20 cellular contexts compared by ENCODE assay signal in genomic region chr17:75384751-75385150, GRCh38. TPM values are rescaled to one million over a fixed set of nuclear protein-coding genes. Genes with fewer than 3 reads are reported as not detected.
DNase-seq lines count a peak whose midpoint lies in the region; ATAC-seq, FAIRE-seq and TF ChIP-seq lines count a peak whose summit lies in the region.
"Had no signal": no experiment of that assay in that cellular context is flagged by ENCODE, and none has a peak within 500 bp of the region (broad histone marks: within the 10 kb centered on the region; RNA-seq: fewer than 3 reads in every experiment).

No MANE protein-coding gene starts in this region.

- H3K4me3 Mint-ChIP-seq in IgD-negative memory B cell = peak overlapping the region in 2 of 4 donors; percentile 51 to 77
- no peak overlapping the region for H3K4me3 Mint-ChIP-seq in central memory CD8-positive, alpha-beta T cell
- H3K4me3 Mint-ChIP-seq in stimulated activated memory B cell treated with anti-CD40 and anti-IgM and Interleukin-4, amounts not matched to agents 10 μg/mL and 1 μg/mL and 100 μg/mL, for 72 hours = no peak overlapping the region
- H3K4me3 Mint-ChIP-seq: CD4-positive, alpha-beta T cell; GM23338 had no signal

- peaks cover 39 to 47% (median 44%) of the 10 kb centered on the region in 3 donors for H3K4me1 Mint-ChIP-seq in IgD-negative memory B cell
- peaks cover 52% of the 10 kb centered on the region for H3K4me1 Mint-ChIP-seq in central memory CD8-positive, alpha-beta T cell
- peaks cover 58% of the 10 kb centered on the region for H3K4me1 Mint-ChIP-seq in stimulated activated memory B cell treated with anti-CD40 and anti-IgM and Interleukin-4, amounts not matched to agents 10 μg/mL and 1 μg/mL and 100 μg/mL, for 72 hours

- intact Hi-C loops in kidney (cut with DNase I) = no loop called here
- intact Hi-C loops in left cardiac atrium (cut with DNase I) = no loop called here

- H3K9me3 ChIP-seq in kidney (ENCODE audit: control insufficient read depth in 1 of 2, low read length in 2 of 2) = no peaks in the 10 kb centered on the region
- H3K9me3 ChIP-seq: Caco-2 had no signal

- no peak for TF ChIP-seq CTCF in kidney (IDR thresholded peaks at IDR 0.05; ENCODE audit: borderline replicate concordance, extremely low read depth, insufficient read depth)

- H3K27ac Mint-ChIP-seq in IgD-negative memory B cell = peak overlapping the region; percentile 42 to 67 (median 59)
- peak overlapping the region; percentile 32 for H3K27ac Mint-ChIP-seq in central memory CD8-positive, alpha-beta T cell (ENCODE audit: low read depth)
- peak overlapping the region; percentile 37 for H3K27ac Mint-ChIP-seq in stimulated activated memory B cell treated with anti-CD40 and anti-IgM and Interleukin-4, amounts not matched to agents 10 μg/mL and 1 μg/mL and 100 μg/mL, for 72 hours
- H3K27ac Mint-ChIP-seq: CD4-positive, alpha-beta T cell; GM23338 had no signal

- no peaks in the 10 kb centered on the region for H3K36me3 ChIP-seq in kidney (ENCODE audit: control insufficient read depth in 1 of 2, insufficient read depth in 2 of 2, low read length in 2 of 2)

- no peak overlapping the region for H3K4me3 ChIP-seq in kidney (ENCODE audit: low read length in 2 of 2)
- H3K4me3 ChIP-seq: GM23338 had no signal

- no peak overlapping the region for H3K27ac ChIP-seq in kidney (ENCODE audit: low read depth in 2 of 2, low read length in 2 of 2)
- H3K27ac ChIP-seq: C4-2B had no signal

- H3K36me3 Mint-ChIP-seq in IgD-negative memory B cell = no peaks in the 10 kb centered on the region
- H3K36me3 Mint-ChIP-seq in central memory CD8-positive, alpha-beta T cell (ENCODE audit: insufficient read depth) = peaks cover 31% of the 10 kb centered on the region
- peaks cover 23% of the 10 kb centered on the region for H3K36me3 Mint-ChIP-seq in stimulated activated memory B cell treated with anti-CD40 and anti-IgM and Interleukin-4, amounts not matched to agents 10 μg/mL and 1 μg/mL and 100 μg/mL, for 72 hours

- no peak for FAIRE-seq in kidney (lab: Jason Lieb, UNC)
- FAIRE-seq: A204.1, D721Med, G401.6, GM12891, GM19239, H54, HTR-8/SVneo had no signal

- no peak for DNase-seq in central memory CD8-positive, alpha-beta T cell (ENCODE audit: low spot score in 2 of 2)
- peak; percentile 14 for DNase-seq in kidney
- no peak for DNase-seq in stimulated activated CD4-positive, alpha-beta T cell treated with anti-CD3 and anti-CD28 coated beads, Interleukin-4, amount 100 ng/mL, for 24 hours
- no peak for DNase-seq in left cardiac atrium
- DNase-seq: ACHN; Caco-2; CD4-positive, alpha-beta T cell; HCEC 1CT had no signal

- no peaks in the 10 kb centered on the region for H3K9me3 Mint-ChIP-seq in IgD-negative memory B cell
- H3K9me3 Mint-ChIP-seq in central memory CD8-positive, alpha-beta T cell = no peaks in the 10 kb centered on the region
- no peaks in the 10 kb centered on the region for H3K9me3 Mint-ChIP-seq in stimulated activated memory B cell treated with anti-CD40 and anti-IgM and Interleukin-4, amounts not matched to agents 10 μg/mL and 1 μg/mL and 100 μg/mL, for 72 hours
- H3K9me3 Mint-ChIP-seq: CD4-positive, alpha-beta T cell; GM23338 had no signal

- H3K27me3 Mint-ChIP-seq in IgD-negative memory B cell = no peaks in the 10 kb centered on the region
- H3K27me3 Mint-ChIP-seq in central memory CD8-positive, alpha-beta T cell = no peaks in the 10 kb centered on the region
- H3K27me3 Mint-ChIP-seq in stimulated activated memory B cell treated with anti-CD40 and anti-IgM and Interleukin-4, amounts not matched to agents 10 μg/mL and 1 μg/mL and 100 μg/mL, for 72 hours = no peaks in the 10 kb centered on the region
- H3K27me3 Mint-ChIP-seq: CD4-positive, alpha-beta T cell had no signal

- no peak for ATAC-seq in central memory CD8-positive, alpha-beta T cell (replicated peaks; ENCODE audit: extremely low read depth, poor library complexity, severe bottlenecking)
- ATAC-seq in stimulated activated memory B cell treated with anti-CD40 and anti-IgM and Interleukin-4, amounts not matched to agents 10 μg/mL and 1 μg/mL and 100 μg/mL, for 72 hours = no peak
- ATAC-seq in left cardiac atrium (no peak), GM21515 (IDR thresholded peaks at IDR 0.05; ENCODE audit: unreplicated experiment) (no peak)
- ATAC-seq: GM23338 had no signal

- no peak overlapping the region for H3K9ac ChIP-seq in kidney (ENCODE audit: low read length in 2 of 2)

- H3K4me1 ChIP-seq in kidney (ENCODE audit: control insufficient read depth in 1 of 2, insufficient read depth in 1 of 2, low read depth in 1 of 2, low read length in 2 of 2) = peaks cover 5 to 9% of the 10 kb centered on the region in 2 donors

RNA-seq across cellular contexts. Expression of gene GRB2, which starts 20.7 kb away (rescaled TPM):
- 333 TPM for polyA plus RNA-seq in IgD-negative memory B cell
- 119 TPM for total RNA-seq in kidney
- polyA plus RNA-seq in kidney (ENCODE audit: insufficient read depth, low read depth, low replicate concordance) = 65.3 TPM
- total RNA-seq in left cardiac atrium = 100 to 1,000 TPM in 1 of 2 donors, 10 to 100 TPM in 1; 90.3 to 110 TPM
